In genomic region chr18:76398899-76399612, GRCh38 we compare ENCODE assay signal across 1 cellular context.
A peak's percentile ranks its signal among the peaks of the same experiment; 100 is the strongest.
TF ChIP-seq lines count a peak whose summit lies in the region.

No MANE protein-coding gene starts in this region.

TF ChIP-seq in K562, 482 proteins besides CTCF, POLR2A, EP300 and RAD21 (continued from another document):
- TF ChIP-seq GTF2E2 (tag; IDR thresholded peaks at IDR 0.05) (no peak), ZBTB26 (CRISPR knock-in tag; IDR thresholded peaks at IDR 0.05) (no peak), ZNF707 (CRISPR knock-in tag; conservative IDR thresholded peaks at IDR 0.05) (no peak), SMC3 (conservative IDR thresholded peaks at IDR 0.05; ENCODE audit: insufficient read depth, low read depth, low read length) (peak; percentile 65)
- TF ChIP-seq, protein P1, sequence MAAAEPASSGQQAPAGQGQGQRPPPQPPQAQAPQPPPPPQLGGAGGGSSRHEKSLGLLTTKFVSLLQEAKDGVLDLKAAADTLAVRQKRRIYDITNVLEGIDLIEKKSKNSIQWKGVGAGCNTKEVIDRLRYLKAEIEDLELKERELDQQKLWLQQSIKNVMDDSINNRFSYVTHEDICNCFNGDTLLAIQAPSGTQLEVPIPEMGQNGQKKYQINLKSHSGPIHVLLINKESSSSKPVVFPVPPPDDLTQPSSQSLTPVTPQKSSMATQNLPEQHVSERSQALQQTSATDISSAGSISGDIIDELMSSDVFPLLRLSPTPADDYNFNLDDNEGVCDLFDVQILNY (CRISPR knock-in tag; IDR thresholded peaks at IDR 0.05), result no peak
